In genomic region chr2:177692828-177693269, GRCh38 we compare ENCODE assay signal across 1 cellular context.
TF ChIP-seq lines count a peak whose summit lies in the region.

No MANE protein-coding gene starts in this region.

TF ChIP-seq in SK-N-SH treated with all-trans-retinoic acid at 6 μM for 48 hours, 23 proteins besides CTCF, POLR2A, EP300 and RAD21 (continued from another document):
- TF ChIP-seq, protein P1, sequence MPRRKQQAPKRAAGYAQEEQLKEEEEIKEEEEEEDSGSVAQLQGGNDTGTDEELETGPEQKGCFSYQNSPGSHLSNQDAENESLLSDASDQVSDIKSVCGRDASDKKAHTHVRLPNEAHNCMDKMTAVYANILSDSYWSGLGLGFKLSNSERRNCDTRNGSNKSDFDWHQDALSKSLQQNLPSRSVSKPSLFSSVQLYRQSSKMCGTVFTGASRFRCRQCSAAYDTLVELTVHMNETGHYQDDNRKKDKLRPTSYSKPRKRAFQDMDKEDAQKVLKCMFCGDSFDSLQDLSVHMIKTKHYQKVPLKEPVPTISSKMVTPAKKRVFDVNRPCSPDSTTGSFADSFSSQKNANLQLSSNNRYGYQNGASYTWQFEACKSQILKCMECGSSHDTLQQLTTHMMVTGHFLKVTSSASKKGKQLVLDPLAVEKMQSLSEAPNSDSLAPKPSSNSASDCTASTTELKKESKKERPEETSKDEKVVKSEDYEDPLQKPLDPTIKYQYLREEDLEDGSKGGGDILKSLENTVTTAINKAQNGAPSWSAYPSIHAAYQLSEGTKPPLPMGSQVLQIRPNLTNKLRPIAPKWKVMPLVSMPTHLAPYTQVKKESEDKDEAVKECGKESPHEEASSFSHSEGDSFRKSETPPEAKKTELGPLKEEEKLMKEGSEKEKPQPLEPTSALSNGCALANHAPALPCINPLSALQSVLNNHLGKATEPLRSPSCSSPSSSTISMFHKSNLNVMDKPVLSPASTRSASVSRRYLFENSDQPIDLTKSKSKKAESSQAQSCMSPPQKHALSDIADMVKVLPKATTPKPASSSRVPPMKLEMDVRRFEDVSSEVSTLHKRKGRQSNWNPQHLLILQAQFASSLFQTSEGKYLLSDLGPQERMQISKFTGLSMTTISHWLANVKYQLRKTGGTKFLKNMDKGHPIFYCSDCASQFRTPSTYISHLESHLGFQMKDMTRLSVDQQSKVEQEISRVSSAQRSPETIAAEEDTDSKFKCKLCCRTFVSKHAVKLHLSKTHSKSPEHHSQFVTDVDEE (CRISPR knock-in tag; IDR thresholded peaks at IDR 0.05) = no peak
- TF ChIP-seq ARNTL (CRISPR knock-in tag; IDR thresholded peaks at IDR 0.05; ENCODE audit: borderline replicate concordance, low read depth) (no peak), SNAI2 (CRISPR knock-in tag; IDR thresholded peaks at IDR 0.05) (no peak), POU6F1 (CRISPR knock-in tag; IDR thresholded peaks at IDR 0.05; ENCODE audit: borderline replicate concordance, low read depth) (no peak), CSDC2 (CRISPR knock-in tag; IDR thresholded peaks at IDR 0.05) (no peak)
